Comparison of ENCODE assay signal across 20 cellular contexts in the genomic region with DNA sequence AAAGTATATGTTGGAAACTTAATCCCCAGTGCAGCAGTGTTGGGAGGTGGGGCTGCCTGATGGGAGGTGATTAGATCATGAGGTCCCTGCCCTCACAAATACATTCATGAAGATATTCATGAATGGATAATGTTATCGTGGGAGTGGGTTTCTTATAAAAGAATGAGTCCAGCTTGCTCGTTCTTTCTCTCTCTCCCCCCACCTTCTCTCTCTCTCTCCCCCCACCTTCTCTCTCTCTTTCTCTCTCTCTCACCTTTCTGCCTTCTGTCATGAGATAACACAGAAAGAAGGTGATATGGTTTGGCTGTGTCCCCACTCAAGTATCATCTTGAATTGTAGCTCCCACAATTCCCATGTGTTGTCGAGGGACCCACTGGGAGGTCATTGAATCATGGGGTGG.
"Had no signal": no experiment of that assay in that cellular context is flagged by ENCODE, and none has a peak within 500 bp of the region (broad histone marks: within the 10 kb centered on the region; RNA-seq: fewer than 3 reads in every experiment).

No MANE protein-coding gene starts in this region.

- H3K4me3 ChIP-seq: colonic mucosa, coronary artery, dorsolateral prefrontal cortex, esophagus muscularis mucosa, esophagus squamous epithelium, gastrocnemius medialis, gastroesophageal sphincter, heart left ventricle, heart right ventricle had no signal

- H3K27me3 ChIP-seq: colonic mucosa had no signal

- H3K4me1 ChIP-seq: colonic mucosa, esophagus muscularis mucosa, foreskin keratinocyte, gastrocnemius medialis, gastroesophageal sphincter, heart left ventricle had no signal

- DNase-seq: colonic mucosa; cortex of kidney; dermis blood vessel endothelial cell; effector CD4-positive, alpha-beta T cell; effector memory CD4-positive, alpha-beta T cell; effector memory CD8-positive, alpha-beta T cell; endodermal cell; esophagus squamous epithelium; foreskin fibroblast; foreskin keratinocyte; foreskin melanocyte; gastrocnemius medialis; glutamatergic neuron; heart left ventricle; heart right ventricle had no signal

- H3K27ac ChIP-seq: colonic mucosa, coronary artery, dorsolateral prefrontal cortex, epithelial cell of prostate, esophagus muscularis mucosa, esophagus squamous epithelium, foreskin keratinocyte, gastrocnemius medialis, gastroesophageal sphincter, heart left ventricle, heart right ventricle had no signal

- H3K9me3 ChIP-seq: colonic mucosa, gastrocnemius medialis had no signal

- H3K36me3 ChIP-seq: colonic mucosa, esophagus muscularis mucosa, esophagus squamous epithelium, gastrocnemius medialis, gastroesophageal sphincter, heart left ventricle, heart right ventricle had no signal
